1 cellular context compared by ENCODE assay signal in genomic region chr5:36724429-36725332, GRCh38.
TF ChIP-seq lines count a peak whose summit lies in the region.

No MANE protein-coding gene starts in this region.

TF ChIP-seq in K562, 482 proteins besides CTCF, POLR2A, EP300 and RAD21 (continued from another document):
- TF ChIP-seq GMEB1 (CRISPR knock-in tag; IDR thresholded peaks at IDR 0.05), result no peak
- no peak for TF ChIP-seq HMBOX1 (IDR thresholded peaks at IDR 0.05)
- TF ChIP-seq PHF20 (IDR thresholded peaks at IDR 0.05; ENCODE audit: partially characterized antibody), result no peak
- peak; percentile 42; the same call in 1 of the 2 replicates for TF ChIP-seq ELF1 (tag; IDR thresholded peaks at IDR 0.05)
- no peak for TF ChIP-seq ARNT (IDR thresholded peaks at IDR 0.05)
- 0 out of 2 replicates have a peak, but pooled peaks have one; percentile 9 for TF ChIP-seq ETV1 (tag; conservative IDR thresholded peaks at IDR 0.05; ENCODE audit: low read depth)
- TF ChIP-seq ZNF830 (CRISPR knock-in tag; IDR thresholded peaks at IDR 0.05), result peak; percentile 34; the same call in 1 of the 2 replicates
- TF ChIP-seq NFIX (CRISPR knock-in tag; IDR thresholded peaks at IDR 0.05; ENCODE audit: low read depth), result no peak
- no peak for TF ChIP-seq ESRRA (IDR thresholded peaks at IDR 0.05; ENCODE audit: borderline replicate concordance, low read depth)
- no peak for TF ChIP-seq ATF6 (CRISPR knock-in tag; IDR thresholded peaks at IDR 0.05)
- TF ChIP-seq ZNF41 (CRISPR knock-in tag; conservative IDR thresholded peaks at IDR 0.05), result 0 out of 2 replicates have a peak, but pooled peaks have one; percentile 32
- TF ChIP-seq RBBP5 (IDR thresholded peaks at IDR 0.05; ENCODE audit: borderline replicate concordance, insufficient read depth, low read length, poor library complexity, severe bottlenecking), result no peak
- no peak for TF ChIP-seq HDAC1 (IDR thresholded peaks at IDR 0.05)
- TF ChIP-seq ZBTB11 (CRISPR knock-in tag; IDR thresholded peaks at IDR 0.05), result peak in 1 of 3 experiments; percentile 62; a peak in 2 of 6 replicates
- TF ChIP-seq KLF6 (CRISPR knock-in tag; IDR thresholded peaks at IDR 0.05; ENCODE audit: borderline replicate concordance), result no peak
- TF ChIP-seq COPS2 (conservative IDR thresholded peaks at IDR 0.05), result no peak
